In genomic region chrX:130902783-130903613, GRCh38 we compare ENCODE assay signal across 1 cellular context.
TF ChIP-seq lines count a peak whose summit lies in the region.

ENOX2 (minus strand) TSS chrX:130903209; CDS start chrX:130703216, 199,993 bp downstream.

TF ChIP-seq in HepG2, 621 proteins besides CTCF, POLR2A, EP300 and RAD21 (continued from another document and continues in another):
- TF ChIP-seq, protein P1, sequence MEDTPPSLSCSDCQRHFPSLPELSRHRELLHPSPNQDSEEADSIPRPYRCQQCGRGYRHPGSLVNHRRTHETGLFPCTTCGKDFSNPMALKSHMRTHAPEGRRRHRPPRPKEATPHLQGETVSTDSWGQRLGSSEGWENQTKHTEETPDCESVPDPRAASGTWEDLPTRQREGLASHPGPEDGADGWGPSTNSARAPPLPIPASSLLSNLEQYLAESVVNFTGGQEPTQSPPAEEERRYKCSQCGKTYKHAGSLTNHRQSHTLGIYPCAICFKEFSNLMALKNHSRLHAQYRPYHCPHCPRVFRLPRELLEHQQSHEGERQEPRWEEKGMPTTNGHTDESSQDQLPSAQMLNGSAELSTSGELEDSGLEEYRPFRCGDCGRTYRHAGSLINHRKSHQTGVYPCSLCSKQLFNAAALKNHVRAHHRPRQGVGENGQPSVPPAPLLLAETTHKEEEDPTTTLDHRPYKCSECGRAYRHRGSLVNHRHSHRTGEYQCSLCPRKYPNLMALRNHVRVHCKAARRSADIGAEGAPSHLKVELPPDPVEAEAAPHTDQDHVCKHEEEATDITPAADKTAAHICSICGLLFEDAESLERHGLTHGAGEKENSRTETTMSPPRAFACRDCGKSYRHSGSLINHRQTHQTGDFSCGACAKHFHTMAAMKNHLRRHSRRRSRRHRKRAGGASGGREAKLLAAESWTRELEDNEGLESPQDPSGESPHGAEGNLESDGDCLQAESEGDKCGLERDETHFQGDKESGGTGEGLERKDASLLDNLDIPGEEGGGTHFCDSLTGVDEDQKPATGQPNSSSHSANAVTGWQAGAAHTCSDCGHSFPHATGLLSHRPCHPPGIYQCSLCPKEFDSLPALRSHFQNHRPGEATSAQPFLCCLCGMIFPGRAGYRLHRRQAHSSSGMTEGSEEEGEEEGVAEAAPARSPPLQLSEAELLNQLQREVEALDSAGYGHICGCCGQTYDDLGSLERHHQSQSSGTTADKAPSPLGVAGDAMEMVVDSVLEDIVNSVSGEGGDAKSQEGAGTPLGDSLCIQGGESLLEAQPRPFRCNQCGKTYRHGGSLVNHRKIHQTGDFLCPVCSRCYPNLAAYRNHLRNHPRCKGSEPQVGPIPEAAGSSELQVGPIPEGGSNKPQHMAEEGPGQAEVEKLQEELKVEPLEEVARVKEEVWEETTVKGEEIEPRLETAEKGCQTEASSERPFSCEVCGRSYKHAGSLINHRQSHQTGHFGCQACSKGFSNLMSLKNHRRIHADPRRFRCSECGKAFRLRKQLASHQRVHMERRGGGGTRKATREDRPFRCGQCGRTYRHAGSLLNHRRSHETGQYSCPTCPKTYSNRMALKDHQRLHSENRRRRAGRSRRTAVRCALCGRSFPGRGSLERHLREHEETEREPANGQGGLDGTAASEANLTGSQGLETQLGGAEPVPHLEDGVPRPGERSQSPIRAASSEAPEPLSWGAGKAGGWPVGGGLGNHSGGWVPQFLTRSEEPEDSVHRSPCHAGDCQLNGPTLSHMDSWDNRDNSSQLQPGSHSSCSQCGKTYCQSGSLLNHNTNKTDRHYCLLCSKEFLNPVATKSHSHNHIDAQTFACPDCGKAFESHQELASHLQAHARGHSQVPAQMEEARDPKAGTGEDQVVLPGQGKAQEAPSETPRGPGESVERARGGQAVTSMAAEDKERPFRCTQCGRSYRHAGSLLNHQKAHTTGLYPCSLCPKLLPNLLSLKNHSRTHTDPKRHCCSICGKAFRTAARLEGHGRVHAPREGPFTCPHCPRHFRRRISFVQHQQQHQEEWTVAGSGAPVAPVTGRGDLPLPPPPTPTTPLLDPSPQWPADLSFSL (CRISPR knock-in tag; IDR thresholded peaks at IDR 0.05), result no peak
- TF ChIP-seq, protein P2, sequence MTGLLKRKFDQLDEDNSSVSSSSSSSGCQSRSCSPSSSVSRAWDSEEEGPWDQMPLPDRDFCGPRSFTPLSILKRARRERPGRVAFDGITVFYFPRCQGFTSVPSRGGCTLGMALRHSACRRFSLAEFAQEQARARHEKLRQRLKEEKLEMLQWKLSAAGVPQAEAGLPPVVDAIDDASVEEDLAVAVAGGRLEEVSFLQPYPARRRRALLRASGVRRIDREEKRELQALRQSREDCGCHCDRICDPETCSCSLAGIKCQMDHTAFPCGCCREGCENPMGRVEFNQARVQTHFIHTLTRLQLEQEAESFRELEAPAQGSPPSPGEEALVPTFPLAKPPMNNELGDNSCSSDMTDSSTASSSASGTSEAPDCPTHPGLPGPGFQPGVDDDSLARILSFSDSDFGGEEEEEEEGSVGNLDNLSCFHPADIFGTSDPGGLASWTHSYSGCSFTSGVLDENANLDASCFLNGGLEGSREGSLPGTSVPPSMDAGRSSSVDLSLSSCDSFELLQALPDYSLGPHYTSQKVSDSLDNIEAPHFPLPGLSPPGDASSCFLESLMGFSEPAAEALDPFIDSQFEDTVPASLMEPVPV (CRISPR knock-in tag; IDR thresholded peaks at IDR 0.05), result no peak
- TF ChIP-seq ZNF501 (CRISPR knock-in tag; IDR thresholded peaks at IDR 0.05) (peak; percentile 66), NR2C2 (CRISPR knock-in tag; IDR thresholded peaks at IDR 0.05; ENCODE audit: borderline replicate concordance) (peak; percentile 95), ZNF563 (CRISPR knock-in tag; IDR thresholded peaks at IDR 0.05) (no peak), KDM5B (CRISPR knock-in tag; IDR thresholded peaks at IDR 0.05; ENCODE audit: borderline replicate concordance) (peak; percentile 44; the same call in 1 of the 2 replicates), PTBP1 (IDR thresholded peaks at IDR 0.05; ENCODE audit: low read depth, low read length, poor library complexity, severe bottlenecking) (no peak), TBX2 (CRISPR knock-in tag; IDR thresholded peaks at IDR 0.05; ENCODE audit: borderline replicate concordance) (peak; percentile 22; the same call in 1 of the 2 replicates), PRMT3 (CRISPR knock-in tag; IDR thresholded peaks at IDR 0.05; ENCODE audit: borderline replicate concordance, low read depth) (no peak), GATAD2A (CRISPR knock-in tag; IDR thresholded peaks at IDR 0.05) (no peak), ZSCAN30 (CRISPR knock-in tag; IDR thresholded peaks at IDR 0.05) (no peak), NFAT5 (CRISPR knock-in tag; IDR thresholded peaks at IDR 0.05) (no peak), ZNF101 (CRISPR knock-in tag; IDR thresholded peaks at IDR 0.05; ENCODE audit: borderline replicate concordance, low read depth) (no peak), MED8 (CRISPR knock-in tag; IDR thresholded peaks at IDR 0.05; ENCODE audit: insufficient replicate concordance) (no peak), ZBTB20 (CRISPR knock-in tag; IDR thresholded peaks at IDR 0.05; ENCODE audit: borderline replicate concordance, low read depth) (no peak), ZBED4 (CRISPR knock-in tag; IDR thresholded peaks at IDR 0.05; ENCODE audit: borderline replicate concordance) (no peak), ZFP37 (CRISPR knock-in tag; IDR thresholded peaks at IDR 0.05; ENCODE audit: borderline replicate concordance) (no peak), SMYD3 (CRISPR knock-in tag; IDR thresholded peaks at IDR 0.05) (no peak)
- TF ChIP-seq, protein P3, sequence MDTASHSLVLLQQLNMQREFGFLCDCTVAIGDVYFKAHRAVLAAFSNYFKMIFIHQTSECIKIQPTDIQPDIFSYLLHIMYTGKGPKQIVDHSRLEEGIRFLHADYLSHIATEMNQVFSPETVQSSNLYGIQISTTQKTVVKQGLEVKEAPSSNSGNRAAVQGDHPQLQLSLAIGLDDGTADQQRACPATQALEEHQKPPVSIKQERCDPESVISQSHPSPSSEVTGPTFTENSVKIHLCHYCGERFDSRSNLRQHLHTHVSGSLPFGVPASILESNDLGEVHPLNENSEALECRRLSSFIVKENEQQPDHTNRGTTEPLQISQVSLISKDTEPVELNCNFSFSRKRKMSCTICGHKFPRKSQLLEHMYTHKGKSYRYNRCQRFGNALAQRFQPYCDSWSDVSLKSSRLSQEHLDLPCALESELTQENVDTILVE (CRISPR knock-in tag; IDR thresholded peaks at IDR 0.05), result no peak
- TF ChIP-seq, protein P4, sequence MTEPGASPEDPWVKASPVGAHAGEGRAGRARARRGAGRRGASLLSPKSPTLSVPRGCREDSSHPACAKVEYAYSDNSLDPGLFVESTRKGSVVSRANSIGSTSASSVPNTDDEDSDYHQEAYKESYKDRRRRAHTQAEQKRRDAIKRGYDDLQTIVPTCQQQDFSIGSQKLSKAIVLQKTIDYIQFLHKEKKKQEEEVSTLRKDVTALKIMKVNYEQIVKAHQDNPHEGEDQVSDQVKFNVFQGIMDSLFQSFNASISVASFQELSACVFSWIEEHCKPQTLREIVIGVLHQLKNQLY (CRISPR knock-in tag; IDR thresholded peaks at IDR 0.05), result no peak
- TF ChIP-seq, protein P5, sequence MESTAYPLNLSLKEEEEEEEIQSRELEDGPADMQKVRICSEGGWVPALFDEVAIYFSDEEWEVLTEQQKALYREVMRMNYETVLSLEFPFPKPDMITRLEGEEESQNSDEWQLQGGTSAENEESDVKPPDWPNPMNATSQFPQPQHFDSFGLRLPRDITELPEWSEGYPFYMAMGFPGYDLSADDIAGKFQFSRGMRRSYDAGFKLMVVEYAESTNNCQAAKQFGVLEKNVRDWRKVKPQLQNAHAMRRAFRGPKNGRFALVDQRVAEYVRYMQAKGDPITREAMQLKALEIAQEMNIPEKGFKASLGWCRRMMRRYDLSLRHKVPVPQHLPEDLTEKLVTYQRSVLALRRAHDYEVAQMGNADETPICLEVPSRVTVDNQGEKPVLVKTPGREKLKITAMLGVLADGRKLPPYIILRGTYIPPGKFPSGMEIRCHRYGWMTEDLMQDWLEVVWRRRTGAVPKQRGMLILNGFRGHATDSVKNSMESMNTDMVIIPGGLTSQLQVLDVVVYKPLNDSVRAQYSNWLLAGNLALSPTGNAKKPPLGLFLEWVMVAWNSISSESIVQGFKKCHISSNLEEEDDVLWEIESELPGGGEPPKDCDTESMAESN (CRISPR knock-in tag; conservative IDR thresholded peaks at IDR 0.05), result no peak
- TF ChIP-seq, protein P6, sequence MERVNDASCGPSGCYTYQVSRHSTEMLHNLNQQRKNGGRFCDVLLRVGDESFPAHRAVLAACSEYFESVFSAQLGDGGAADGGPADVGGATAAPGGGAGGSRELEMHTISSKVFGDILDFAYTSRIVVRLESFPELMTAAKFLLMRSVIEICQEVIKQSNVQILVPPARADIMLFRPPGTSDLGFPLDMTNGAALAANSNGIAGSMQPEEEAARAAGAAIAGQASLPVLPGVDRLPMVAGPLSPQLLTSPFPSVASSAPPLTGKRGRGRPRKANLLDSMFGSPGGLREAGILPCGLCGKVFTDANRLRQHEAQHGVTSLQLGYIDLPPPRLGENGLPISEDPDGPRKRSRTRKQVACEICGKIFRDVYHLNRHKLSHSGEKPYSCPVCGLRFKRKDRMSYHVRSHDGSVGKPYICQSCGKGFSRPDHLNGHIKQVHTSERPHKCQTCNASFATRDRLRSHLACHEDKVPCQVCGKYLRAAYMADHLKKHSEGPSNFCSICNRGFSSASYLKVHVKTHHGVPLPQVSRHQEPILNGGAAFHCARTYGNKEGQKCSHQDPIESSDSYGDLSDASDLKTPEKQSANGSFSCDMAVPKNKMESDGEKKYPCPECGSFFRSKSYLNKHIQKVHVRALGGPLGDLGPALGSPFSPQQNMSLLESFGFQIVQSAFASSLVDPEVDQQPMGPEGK (CRISPR knock-in tag; IDR thresholded peaks at IDR 0.05), result peak; percentile 42; the same call in 1 of the 2 replicates
- TF ChIP-seq, protein P7, sequence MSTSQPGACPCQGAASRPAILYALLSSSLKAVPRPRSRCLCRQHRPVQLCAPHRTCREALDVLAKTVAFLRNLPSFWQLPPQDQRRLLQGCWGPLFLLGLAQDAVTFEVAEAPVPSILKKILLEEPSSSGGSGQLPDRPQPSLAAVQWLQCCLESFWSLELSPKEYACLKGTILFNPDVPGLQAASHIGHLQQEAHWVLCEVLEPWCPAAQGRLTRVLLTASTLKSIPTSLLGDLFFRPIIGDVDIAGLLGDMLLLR (CRISPR knock-in tag; IDR thresholded peaks at IDR 0.05), result no peak
- TF ChIP-seq, protein P8, sequence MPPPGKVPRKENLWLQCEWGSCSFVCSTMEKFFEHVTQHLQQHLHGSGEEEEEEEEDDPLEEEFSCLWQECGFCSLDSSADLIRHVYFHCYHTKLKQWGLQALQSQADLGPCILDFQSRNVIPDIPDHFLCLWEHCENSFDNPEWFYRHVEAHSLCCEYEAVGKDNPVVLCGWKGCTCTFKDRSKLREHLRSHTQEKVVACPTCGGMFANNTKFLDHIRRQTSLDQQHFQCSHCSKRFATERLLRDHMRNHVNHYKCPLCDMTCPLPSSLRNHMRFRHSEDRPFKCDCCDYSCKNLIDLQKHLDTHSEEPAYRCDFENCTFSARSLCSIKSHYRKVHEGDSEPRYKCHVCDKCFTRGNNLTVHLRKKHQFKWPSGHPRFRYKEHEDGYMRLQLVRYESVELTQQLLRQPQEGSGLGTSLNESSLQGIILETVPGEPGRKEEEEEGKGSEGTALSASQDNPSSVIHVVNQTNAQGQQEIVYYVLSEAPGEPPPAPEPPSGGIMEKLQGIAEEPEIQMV (CRISPR knock-in tag; IDR thresholded peaks at IDR 0.05; ENCODE audit: low read depth), result no peak
